Comparison of ENCODE assay signal across 13 cellular contexts in the genomic region with DNA sequence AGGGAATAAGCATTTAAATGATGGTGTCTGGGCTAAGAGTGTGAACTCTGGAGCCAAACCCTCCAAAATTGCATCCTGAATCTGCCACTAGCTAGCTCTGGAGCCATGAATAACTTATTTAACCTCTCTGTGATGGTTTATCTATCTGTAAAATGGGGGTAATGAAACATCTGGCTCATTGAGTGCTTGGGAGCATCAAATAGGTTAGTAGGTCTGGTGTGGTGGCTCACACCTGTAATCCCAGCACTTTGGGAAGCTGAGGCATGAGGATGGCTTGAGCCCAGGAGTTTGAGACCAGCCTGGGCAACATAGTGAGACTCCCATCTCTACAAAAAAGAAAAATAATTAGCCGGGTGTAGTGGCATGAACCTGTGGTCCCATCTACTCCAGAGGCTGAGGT. TPM values are rescaled to one million over a fixed set of nuclear protein-coding genes. Genes with fewer than 3 reads are reported as not detected.
A peak's percentile ranks its signal among the peaks of the same experiment; 100 is the strongest.
DNase-seq lines count a peak whose midpoint lies in the region; TF ChIP-seq lines count a peak whose summit lies in the region.
"Had no signal": no experiment of that assay in that cellular context is flagged by ENCODE, and none has a peak within 500 bp of the region (broad histone marks: within the 10 kb centered on the region; RNA-seq: fewer than 3 reads in every experiment).

No MANE protein-coding gene starts in this region.

- H3K4me2 ChIP-seq in mesenchymal stem cell (ENCODE audit: low read length, poor library complexity, severe bottlenecking) (no peak overlapping the region), smooth muscle cell (peak overlapping the region; percentile 17)

- no peak overlapping the region for H3K23ac ChIP-seq in mesenchymal stem cell (ENCODE audit: low read length in 2 of 2)

- no peak overlapping the region for H2BK15ac ChIP-seq in mesenchymal stem cell (ENCODE audit: low read depth, poor library complexity, severe bottlenecking)

- H2BK12ac ChIP-seq in mesenchymal stem cell (ENCODE audit: low read length in 2 of 2): no peak overlapping the region

- peak overlapping the region; percentile 28 for H2AK5ac ChIP-seq in mesenchymal stem cell (ENCODE audit: low read length, severe bottlenecking)

- TF ChIP-seq CTCF in HEK293 (tag by site-specific recombination; IDR thresholded peaks at IDR 0.05) (no peak), ascending aorta (IDR thresholded peaks at IDR 0.05) (no peak), smooth muscle cell (IDR thresholded peaks at IDR 0.05; ENCODE audit: borderline replicate concordance, insufficient read depth, poor library complexity, severe bottlenecking) (no peak)

- H3K9me3 ChIP-seq in HEK293 (ENCODE audit: control insufficient read depth, insufficient read depth, low read depth, low read length) (no peaks in the 10 kb centered on the region), ascending aorta (no peaks in the 10 kb centered on the region), mesenchymal stem cell (ENCODE audit: control insufficient read depth, low read length) (no peaks in the 10 kb centered on the region), smooth muscle cell (replicated peaks; ENCODE audit: low read depth) (no peaks in the 10 kb centered on the region)
- H3K9me3 ChIP-seq: BE2C had no signal

- peak overlapping the region in 1 of 2 experiments; percentile 7 for H3K4ac ChIP-seq in mesenchymal stem cell (ENCODE audit: low read depth in 1 of 2, low read length in 2 of 2)

- H3K27me3 ChIP-seq in ascending aorta: no peaks in the 10 kb centered on the region
- H3K27me3 ChIP-seq in mesenchymal stem cell (ENCODE audit: control insufficient read depth in 1 of 2, insufficient read depth in 1 of 2, low read length in 2 of 2): no peaks in the 10 kb centered on the region
- H3K27me3 ChIP-seq in smooth muscle cell (ENCODE audit: low read depth): no peaks in the 10 kb centered on the region
- H3K27me3 ChIP-seq: BE2C had no signal

- no peak overlapping the region for H2AFZ ChIP-seq in mesenchymal stem cell (ENCODE audit: low read depth, low read length)
- no peak overlapping the region for H2AFZ ChIP-seq in smooth muscle cell (ENCODE audit: low read depth)

- CTCF ChIA-PET in HEK293 (lab: Yijun Ruan, JAX): interaction anchor here (0.6 kb wide), 1 partner anchor 969 kb away, joined by 3 read pairs; no protein-coding TSS in a partner anchor

- H3K79me2 ChIP-seq in smooth muscle cell (ENCODE audit: low read depth): peaks cover 60% of the 10 kb centered on the region

- H3K14ac ChIP-seq in mesenchymal stem cell (ENCODE audit: low read length in 2 of 2): no peak overlapping the region

- intact Hi-C loops in ascending aorta (cut with DNase I): loop anchor here (5.0 kb wide), 1 partner anchor 41 kb away; a partner anchor contains a TSS

- H3F3A ChIP-seq in smooth muscle cell (ENCODE audit: low read depth): peaks cover 7% of the 10 kb centered on the region

- H3K79me1 ChIP-seq in mesenchymal stem cell (replicated peaks; ENCODE audit: low read length, poor library complexity, severe bottlenecking): peaks cover 28% of the 10 kb centered on the region

- H3K27ac ChIP-seq in HEK293 (ENCODE audit: extremely low read depth, low read depth, low read length) (no peak overlapping the region), ascending aorta (peak overlapping the region; percentile 46 to 73), mesenchymal stem cell (ENCODE audit: low read length, poor library complexity, severe bottlenecking) (peak overlapping the region; percentile 68), smooth muscle cell (ENCODE audit: low read depth) (peak overlapping the region; percentile 90)

- 90% methylated on average over 1 of the region's 1 CpG for WGBS in mesenchymal stem cell
- 88% methylated on average over 1 of the region's 1 CpG for WGBS in smooth muscle cell (ENCODE audit: low lambda C conversion rate)

- H3K4me1 ChIP-seq in HEK293 (ENCODE audit: control insufficient read depth, insufficient read depth, low read length) (no peaks in the 10 kb centered on the region; the same call in 1 of the 2 replicates), ascending aorta (peaks cover 0 to 17% of the 10 kb centered on the region in 2 donors), mesenchymal stem cell (ENCODE audit: control insufficient read depth, insufficient read depth, low read depth, low read length) (peaks cover 15% of the 10 kb centered on the region), smooth muscle cell (ENCODE audit: low read depth) (no peaks in the 10 kb centered on the region)
- H3K4me1 ChIP-seq: BE2C had no signal

- peak overlapping the region; percentile 42 for H2BK120ac ChIP-seq in mesenchymal stem cell (ENCODE audit: low read depth, low read length)

- peak overlapping the region; percentile 49 to 70 for H3K18ac ChIP-seq in mesenchymal stem cell (ENCODE audit: low read depth in 1 of 2, low read length in 2 of 2)

- POLR2A ChIA-PET in HEK293 (lab: Yijun Ruan, JAX): no interaction called here

- H4K20me1 ChIP-seq in smooth muscle cell (ENCODE audit: low read depth): peaks cover 99% of the 10 kb centered on the region

- no peak overlapping the region for H4K91ac ChIP-seq in mesenchymal stem cell (ENCODE audit: low read length)

- DNase-seq in ascending aorta (ENCODE audit: low spot score in 2 of 2) (no peak), mesenchymal stem cell (peak; percentile 11), smooth muscle cell (lab: John Stamatoyannopoulos, UW; ENCODE audit: unreplicated experiment) (no peak), amygdala (lab: John Stamatoyannopoulos, UW) (no peak), GF-D8 (lab: John Stamatoyannopoulos, UW) (no peak), DMS153 treated with DMSO at 0.1 percent for 48 hours (lab: John Stamatoyannopoulos, UW; ENCODE audit: unreplicated experiment) (no peak)
- no peak for DNase-seq in stimulated activated CD4-positive, alpha-beta T cell treated with anti-CD3 and anti-CD28 coated beads, Interleukin-12 subunit alpha, Interleukin-12 subunit beta, amount 100 ng/mL, for 4 hours
- DNase-seq: activated CD8-positive, alpha-beta T cell treated with anti-CD3 and anti-CD28 coated beads, Interleukin-2, amount 10 ng/mL, durations not matched to agents 7 days and 5 days; activated effector memory CD4-positive, alpha-beta T cell treated with Interleukin-2 at 50 U/mL for 16 hours; BE2C; NCI-H1105; stimulated activated naive CD4-positive, alpha-beta T cell had no signal

- H3K9ac ChIP-seq in mesenchymal stem cell (ENCODE audit: low read length) (peak overlapping the region; percentile 89), smooth muscle cell (ENCODE audit: low read depth) (peak overlapping the region; percentile 69)

- H4K8ac ChIP-seq in mesenchymal stem cell (ENCODE audit: low read length): no peak overlapping the region

- H3K4me3 ChIP-seq in HEK293 (ENCODE audit: low read depth, low read length) (no peak overlapping the region), ascending aorta (no peak overlapping the region), mesenchymal stem cell (ENCODE audit: insufficient read depth in 1 of 2, low read depth in 1 of 2, low read length in 2 of 2) (no peak overlapping the region), smooth muscle cell (no peak overlapping the region)

- H3K36me3 ChIP-seq in HEK293 (ENCODE audit: control insufficient read depth in 2 of 2, insufficient read depth in 1 of 2, low read length in 2 of 2): peaks cover 6 to 19% of the 10 kb centered on the region in 2 experiments; a peak in 2 of 3 replicates
- peaks cover 0 to 6% of the 10 kb centered on the region in 2 donors for H3K36me3 ChIP-seq in ascending aorta
- peaks cover 8 to 18% of the 10 kb centered on the region in 2 experiments for H3K36me3 ChIP-seq in mesenchymal stem cell (ENCODE audit: control insufficient read depth in 1 of 2, insufficient read depth in 2 of 2, low read depth in 1 of 2, low read length in 2 of 2)
- H3K36me3 ChIP-seq in smooth muscle cell (ENCODE audit: low read depth): no peaks in the 10 kb centered on the region
- H3K36me3 ChIP-seq: BE2C had no signal

- H2BK5ac ChIP-seq in mesenchymal stem cell (ENCODE audit: low read depth, low read length, poor library complexity, severe bottlenecking): no peak overlapping the region

TF ChIP-seq in HEK293, 187 proteins besides CTCF, POLR2A, EP300 and RAD21:
- TF ChIP-seq ZNF629 (tag by site-specific recombination; IDR thresholded peaks at IDR 0.05) (no peak), ZNF121 (tag by site-specific recombination; IDR thresholded peaks at IDR 0.05) (peak; percentile 82; the same call in 1 of the 2 replicates)

RNA-seq across cellular contexts. Expression of a gene that starts 42.8 kb away (rescaled TPM):
- 13.4 TPM for total RNA-seq in ascending aorta
- polyA plus RNA-seq in mesenchymal stem cell (2013, experiment 1 of 2): 18.2 TPM
- polyA plus RNA-seq in mesenchymal stem cell (2013, experiment 2 of 2): 17.6 TPM
- 29.6 and 34.3 TPM in 2 replicates for total RNA-seq in smooth muscle cell
- polyA plus RNA-seq in smooth muscle cell: 9.1 and 15.1 TPM in 2 replicates
